1 cellular context compared by ENCODE assay signal in the genomic region with DNA sequence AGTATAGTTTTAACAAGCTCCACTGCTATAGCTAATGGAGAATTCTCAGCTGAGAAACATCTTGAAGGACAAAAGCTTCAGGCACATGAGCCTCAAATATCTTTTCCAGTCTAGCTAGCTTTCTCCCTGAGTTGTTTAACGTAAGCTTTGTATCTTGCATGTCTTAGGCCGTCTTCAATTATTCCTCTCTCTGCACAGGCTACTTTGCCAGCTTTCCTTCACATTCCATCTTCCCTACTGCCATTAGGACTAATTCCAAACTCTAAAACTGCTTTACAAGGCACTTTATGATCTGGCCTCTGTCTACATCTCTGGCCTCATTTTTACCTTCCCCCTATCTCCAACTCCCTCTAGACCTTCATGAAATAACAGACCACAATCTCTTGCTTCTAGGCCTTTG.
TF ChIP-seq lines count a peak whose summit lies in the region.

No MANE protein-coding gene starts in this region.

TF ChIP-seq in IMR-90, 13 proteins besides CTCF, POLR2A, EP300 and RAD21 (continued from another document):
- TF ChIP-seq, protein P1, sequence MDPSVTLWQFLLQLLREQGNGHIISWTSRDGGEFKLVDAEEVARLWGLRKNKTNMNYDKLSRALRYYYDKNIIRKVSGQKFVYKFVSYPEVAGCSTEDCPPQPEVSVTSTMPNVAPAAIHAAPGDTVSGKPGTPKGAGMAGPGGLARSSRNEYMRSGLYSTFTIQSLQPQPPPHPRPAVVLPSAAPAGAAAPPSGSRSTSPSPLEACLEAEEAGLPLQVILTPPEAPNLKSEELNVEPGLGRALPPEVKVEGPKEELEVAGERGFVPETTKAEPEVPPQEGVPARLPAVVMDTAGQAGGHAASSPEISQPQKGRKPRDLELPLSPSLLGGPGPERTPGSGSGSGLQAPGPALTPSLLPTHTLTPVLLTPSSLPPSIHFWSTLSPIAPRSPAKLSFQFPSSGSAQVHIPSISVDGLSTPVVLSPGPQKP (IDR thresholded peaks at IDR 0.05; ENCODE audit: borderline replicate concordance, low read depth, low read length): no peak
- no peak for TF ChIP-seq MXI1 (IDR thresholded peaks at IDR 0.05; ENCODE audit: borderline replicate concordance, low read depth, low read length)
- no peak for TF ChIP-seq CEBPB (IDR thresholded peaks at IDR 0.05; ENCODE audit: low read depth, low read length)
- TF ChIP-seq MAFK (IDR thresholded peaks at IDR 0.05; ENCODE audit: low read depth, low read length): no peak
- no peak for TF ChIP-seq RCOR1 (IDR thresholded peaks at IDR 0.05; ENCODE audit: insufficient replicate concordance, low read length)
- no peak for TF ChIP-seq RFX5 (IDR thresholded peaks at IDR 0.05; ENCODE audit: low read depth, low read length)
- TF ChIP-seq NFE2L2 (IDR thresholded peaks at IDR 0.05; ENCODE audit: low read depth, low read length): no peak
- TF ChIP-seq SMC3 (IDR thresholded peaks at IDR 0.05; ENCODE audit: low read depth, low read length): no peak
- TF ChIP-seq, protein P2, sequence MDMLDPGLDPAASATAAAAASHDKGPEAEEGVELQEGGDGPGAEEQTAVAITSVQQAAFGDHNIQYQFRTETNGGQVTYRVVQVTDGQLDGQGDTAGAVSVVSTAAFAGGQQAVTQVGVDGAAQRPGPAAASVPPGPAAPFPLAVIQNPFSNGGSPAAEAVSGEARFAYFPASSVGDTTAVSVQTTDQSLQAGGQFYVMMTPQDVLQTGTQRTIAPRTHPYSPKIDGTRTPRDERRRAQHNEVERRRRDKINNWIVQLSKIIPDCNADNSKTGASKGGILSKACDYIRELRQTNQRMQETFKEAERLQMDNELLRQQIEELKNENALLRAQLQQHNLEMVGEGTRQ (IDR thresholded peaks at IDR 0.05; ENCODE audit: low read depth, low read length): no peak
- no peak for TF ChIP-seq FOS (IDR thresholded peaks at IDR 0.05; ENCODE audit: low read depth, low read length)
- TF ChIP-seq CHD1 (IDR thresholded peaks at IDR 0.05; ENCODE audit: low read depth, low read length): no peak
TF ChIP-seq in IMR-90: peak in this region for 0.
